8 cellular contexts compared by ENCODE assay signal in the genomic region with DNA sequence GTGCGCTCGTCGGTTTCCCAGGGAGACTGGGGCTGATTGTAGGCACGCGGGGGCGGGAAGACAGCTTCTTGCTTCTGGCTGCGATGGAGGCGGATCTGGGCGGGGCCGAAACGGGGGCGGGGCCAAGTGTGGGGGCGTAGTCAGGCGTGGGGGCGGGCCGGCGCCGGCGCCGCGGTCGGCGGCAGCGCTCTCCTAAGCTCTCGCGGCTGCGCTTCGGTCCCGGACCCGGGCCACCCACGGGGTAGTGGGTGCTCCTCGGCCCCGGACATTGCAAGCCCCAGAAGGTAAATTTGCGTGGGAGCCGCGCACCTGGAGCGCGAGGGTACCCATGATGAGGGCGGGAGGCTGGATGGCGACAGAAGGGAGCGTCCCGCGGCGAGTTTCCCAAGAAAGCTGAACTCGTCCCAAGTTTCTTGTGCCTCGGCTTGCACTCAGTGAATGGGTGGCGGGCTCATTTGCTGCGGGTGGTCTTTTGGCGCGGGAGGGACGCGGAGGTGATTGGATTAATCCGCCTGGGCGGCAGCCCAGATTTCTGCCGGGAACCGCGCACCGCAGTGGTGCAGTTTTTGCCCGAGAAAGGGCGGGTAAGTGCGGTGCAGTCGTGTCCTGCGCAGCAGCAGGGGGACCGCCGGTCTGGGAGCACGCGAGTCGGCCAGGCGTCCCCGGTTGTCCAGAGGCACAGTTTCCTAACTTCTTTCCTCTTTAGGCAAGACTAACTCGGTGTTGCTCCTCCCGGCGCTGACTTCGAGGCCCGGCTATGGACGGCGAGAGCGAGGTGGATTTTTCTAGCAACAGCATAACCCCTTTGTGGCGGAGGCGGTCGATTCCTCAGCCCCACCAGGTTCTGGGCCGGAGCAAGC. TPM values are rescaled to one million over a fixed set of nuclear protein-coding genes. Genes with fewer than 3 reads are reported as not detected.
A peak's percentile ranks its signal among the peaks of the same experiment; 100 is the strongest.
DNase-seq lines count a peak whose midpoint lies in the region; ATAC-seq and TF ChIP-seq lines count a peak whose summit lies in the region.

Gene ARHGEF26, plus strand, starts transcription at position 155 of the 860 bp plus-strand sequence. Its CDS starts 603 bp downstream, at position 758.

- no peaks in the 10 kb centered on the region for H3K36me3 Mint-ChIP-seq in activated naive CD8-positive, alpha-beta T cell treated with anti-CD3 and anti-CD28 coated beads, Interleukin-2, amount 10 ng/mL, durations not matched to agents 7 days and 5 days

- no peaks in the 10 kb centered on the region for H3K9me3 Mint-ChIP-seq in activated naive CD8-positive, alpha-beta T cell treated with anti-CD3 and anti-CD28 coated beads, Interleukin-2, amount 10 ng/mL, durations not matched to agents 7 days and 5 days

- intact Hi-C loops in heart left ventricle (cut with DNase I) (loop anchor here in 7 of 10 donors (5.0 to 10.0 kb wide), 3 partner anchors 113 to 133 kb away; no protein-coding TSS in a partner anchor), posterior cingulate gyrus (cut with DNase I) (no loop called here), transverse colon (cut with DNase I; ENCODE audit: low total_unique reads) (no loop called here)

- POLR2A ChIA-PET in activated naive CD8-positive, alpha-beta T cell treated with anti-CD3 and anti-CD28 coated beads, Interleukin-2, amount 10 ng/mL, durations not matched to agents 7 days and 5 days (lab: Charles Lee) = interaction anchor here (0.5 to 1.0 kb wide), 2 partner anchors 8 to 203 kb away, joined by 6 read pairs; partner anchors contain the start of gene DHX36

- peak within 1 kb of the TSS; percentile 87 for H3K4me3 Mint-ChIP-seq in activated naive CD8-positive, alpha-beta T cell treated with anti-CD3 and anti-CD28 coated beads, Interleukin-2, amount 10 ng/mL, durations not matched to agents 7 days and 5 days

- no peaks in the 10 kb centered on the region for H3K36me3 ChIP-seq in heart left ventricle
- H3K36me3 ChIP-seq in transverse colon = no peaks in the 10 kb centered on the region

- no peaks in the 10 kb centered on the region for H3K9me3 ChIP-seq in heart left ventricle
- H3K9me3 ChIP-seq in transverse colon = no peaks in the 10 kb centered on the region

- peak within 1 kb of the TSS in 9 of 12 donors; percentile 35 to 86 (median 54) for H3K27ac ChIP-seq in heart left ventricle
- H3K27ac ChIP-seq in transverse colon = peak within 1 kb of the TSS; percentile 78 to 88 (median 83)

- H3K27me3 Mint-ChIP-seq in activated naive CD8-positive, alpha-beta T cell treated with anti-CD3 and anti-CD28 coated beads, Interleukin-2, amount 10 ng/mL, durations not matched to agents 7 days and 5 days = peaks cover 69% of the 10 kb centered on the region

- peak; percentile 92 for DNase-seq in COLO829 (ENCODE audit: low spot score)
- DNase-seq in Jurkat, Clone E6-1 (ENCODE audit: low read depth, low spot score) = peak; percentile 65
- DNase-seq in SKM-1 treated with dmso at 0.1 percent for 144 hours (lab: John Stamatoyannopoulos, UW; ENCODE audit: unreplicated experiment) = peak; percentile 46
- DNase-seq in activated naive CD8-positive, alpha-beta T cell treated with anti-CD3 and anti-CD28 coated beads, Interleukin-2, amount 10 ng/mL, durations not matched to agents 7 days and 5 days = peak; percentile 84
- peak; percentile 71 to 91 (median 85) for DNase-seq in heart left ventricle
- peak; percentile 50 to 96 (median 74) for DNase-seq in posterior cingulate gyrus
- DNase-seq in transverse colon = peak; percentile 91

- TF ChIP-seq CTCF in heart left ventricle (IDR thresholded peaks at IDR 0.05) = no peak
- TF ChIP-seq CTCF in transverse colon (IDR thresholded peaks at IDR 0.05) = no peak

- H3K4me3 ChIP-seq in Jurkat, Clone E6-1 (ENCODE audit: low read length) = peak within 1 kb of the TSS; percentile 73
- H3K4me3 ChIP-seq in heart left ventricle (peak within 1 kb of the TSS; percentile 52 to 90 (median 76)), transverse colon (peak within 1 kb of the TSS; percentile 56 to 93 (median 74))

- WGBS in heart left ventricle, 4 donors = 0 to 1% (median 1%) methylated on average over 21 to 82 of the region's 82 CpGs
- 1% methylated on average over 78 of the region's 82 CpGs; no CpG with 5 or more reads in 1 of the 2 donors for WGBS in transverse colon (ENCODE audit: low coverage in 1 of 2), 2 donors

- TF ChIP-seq EP300 in transverse colon (IDR thresholded peaks at IDR 0.05; ENCODE audit: low read depth) = no peak

- H3K4me1 Mint-ChIP-seq in activated naive CD8-positive, alpha-beta T cell treated with anti-CD3 and anti-CD28 coated beads, Interleukin-2, amount 10 ng/mL, durations not matched to agents 7 days and 5 days = peaks cover 12% of the 10 kb centered on the region

- TF ChIP-seq POLR2A in heart left ventricle (IDR thresholded peaks at IDR 0.05) (no peak), transverse colon (IDR thresholded peaks at IDR 0.05) (peak; percentile 56)

- in situ Hi-C loops in transverse colon (cut with MboI; ENCODE audit: low pct_ligation_motif_present in 1 of 4, low pct_unique_long_range_greater_than_20kb in 1 of 4, low sequenced_read_pairs in 3 of 4) = no loop called here

- H3K27ac Mint-ChIP-seq in activated naive CD8-positive, alpha-beta T cell treated with anti-CD3 and anti-CD28 coated beads, Interleukin-2, amount 10 ng/mL, durations not matched to agents 7 days and 5 days = no peak within 1 kb of the TSS

- H3K27me3 ChIP-seq in heart left ventricle (peaks cover 0 to 39% (median 6%) of the 10 kb centered on the region in 9 donors), transverse colon (peaks cover 7% of the 10 kb centered on the region)

- H3K4me1 ChIP-seq in heart left ventricle (peaks cover 0 to 25% (median 5%) of the 10 kb centered on the region in 12 donors), transverse colon (peaks cover 5 to 31% (median 15%) of the 10 kb centered on the region in 4 donors)

- ATAC-seq in GM21526 (IDR thresholded peaks at IDR 0.05; ENCODE audit: low FRiP score, unreplicated experiment) (peak; percentile 74), heart left ventricle (peak; percentile 82 to 95 (median 94))
- ATAC-seq in activated naive CD8-positive, alpha-beta T cell treated with anti-CD3 and anti-CD28 coated beads, Interleukin-2, amount 10 ng/mL, durations not matched to agents 7 days and 5 days (ENCODE audit: low read depth) = peak; percentile 91

RNA-seq across cellular contexts. Expression of gene ARHGEF26, which starts in this region (rescaled TPM):
- 4.8 TPM for polyA plus RNA-seq in Jurkat, Clone E6-1 (2012; ENCODE audit: insufficient read depth, insufficient read length)
- total RNA-seq in activated naive CD8-positive, alpha-beta T cell treated with anti-CD3 and anti-CD28 coated beads, Interleukin-2, amount 10 ng/mL, durations not matched to agents 7 days and 5 days = not detected
- 1 to 10 TPM in 7 of 9 donors, under 1 TPM in 2; 0.68 to 2.3 (median 1.3) TPM for total RNA-seq in heart left ventricle
- polyA plus RNA-seq in heart left ventricle = 1 to 10 TPM in 1 of 2 donors, under 1 TPM in 1; 0.69 to 2.2 TPM
- total RNA-seq in transverse colon = 10 to 100 TPM in 3 of 4 donors, 1 to 10 TPM in 1; 8.6 to 15.0 (median 13.2) TPM

Comparison
In these comparisons a context has a peak if more than half of its experiments do, and no peak if none do; other contexts are left out.
1. Peak in every context shown above with its lines: DNase-seq, ATAC-seq, H3K4me3 ChIP-seq and H3K27ac ChIP-seq.
2. Peak in DNase-seq and ATAC-seq in activated naive CD8-positive, alpha-beta T cell treated with anti-CD3 and anti-CD28 coated beads, Interleukin-2, amount 10 ng/mL, durations not matched to agents 7 days and 5 days; RNA of the gene not detected or under 1 TPM.
3. intact Hi-C loops: an anchor here in heart left ventricle (5.0 to 10.0 kb wide); none called in posterior cingulate gyrus and transverse colon.